10 cellular contexts compared by ENCODE assay signal in the genomic region with DNA sequence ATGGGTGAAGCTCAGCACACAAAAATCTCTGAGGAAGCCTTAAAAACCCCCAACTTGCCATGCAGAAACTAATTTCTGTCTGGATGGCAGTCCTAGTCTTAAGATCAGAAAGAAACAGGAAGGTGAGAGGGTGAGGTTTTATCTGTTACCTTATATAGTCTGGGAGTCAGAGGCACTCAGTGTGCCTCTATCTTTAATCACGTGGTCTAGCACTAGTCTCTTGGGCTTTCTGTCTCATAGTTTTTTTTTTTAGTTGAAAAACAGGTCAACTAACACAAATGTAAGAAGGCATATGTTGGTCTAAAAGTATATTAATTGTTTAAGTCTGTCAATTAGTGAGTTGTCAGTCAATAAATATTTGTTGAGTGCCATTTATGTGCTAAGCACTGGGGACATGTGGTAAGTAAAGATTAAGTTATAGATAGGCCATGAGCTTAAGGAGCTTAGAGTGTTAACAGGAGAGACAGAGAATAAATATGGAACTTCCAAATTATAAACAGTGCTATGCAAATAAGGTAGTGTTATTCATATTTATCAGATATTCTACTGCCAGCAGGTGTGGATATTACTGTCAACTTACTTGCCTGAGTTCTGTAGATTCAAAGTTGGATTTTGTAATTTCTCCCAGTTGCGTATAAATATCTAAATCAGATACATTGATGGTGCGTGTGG. TPM values are rescaled to one million over a fixed set of nuclear protein-coding genes. Genes with fewer than 3 reads are reported as not detected.
DNase-seq lines count a peak whose midpoint lies in the region; ATAC-seq, FAIRE-seq and TF ChIP-seq lines count a peak whose summit lies in the region.
"Had no signal": no experiment of that assay in that cellular context is flagged by ENCODE, and none has a peak within 500 bp of the region (broad histone marks: within the 10 kb centered on the region; RNA-seq: fewer than 3 reads in every experiment).

No MANE protein-coding gene starts in this region.

- no peak overlapping the region for H3K4me2 ChIP-seq in K562 (ENCODE audit: insufficient read depth, low read length)

- in situ Hi-C loops in K562 (cut with MboI): no loop called here
- in situ Hi-C loops in G401 (cut with HindIII; ENCODE audit: low sequenced_read_pairs): no loop called here

- peak overlapping the region; percentile 52; the same call in 2 of the 3 replicates for H3K27ac ChIP-seq in K562 (ENCODE audit: extremely low read depth, low read depth, low read length)
- H3K27ac ChIP-seq: thoracic aorta had no signal

- H3K4me1 ChIP-seq in K562 (replicated peaks in 1 of 2; ENCODE audit: control insufficient read depth in 2 of 2, insufficient read depth in 2 of 2, low read length in 2 of 2): peaks cover 0 to 7% of the 10 kb centered on the region in 2 experiments; a peak in 2 of 5 replicates

- H3K4me3 ChIP-seq in K562: no peak overlapping the region
- H3K4me3 ChIP-seq: thoracic aorta had no signal

- no peak for TF ChIP-seq CTCF in K562 (IDR thresholded peaks at IDR 0.05 in 2 of 3, conservative IDR thresholded peaks at IDR 0.05 in 1 of 3; ENCODE audit: insufficient read depth in 2 of 3, low read depth in 1 of 3, low read length in 3 of 3)

- H3K9me1 ChIP-seq in K562 (ENCODE audit: control insufficient read depth, insufficient read depth, low read length): no peaks in the 10 kb centered on the region

- ATAC-seq in GM21390 (IDR thresholded peaks at IDR 0.05; ENCODE audit: unreplicated experiment) (peak; percentile 75), HG03432 (IDR thresholded peaks at IDR 0.05; ENCODE audit: unreplicated experiment) (peak; percentile 83), K562 (peak; percentile 69)

- no peaks in the 10 kb centered on the region for H3K27me3 ChIP-seq in K562 (ENCODE audit: control insufficient read depth in 2 of 2, insufficient read depth in 2 of 2, low read length in 2 of 2)

- intact Hi-C loops in K562 (cut with micrococcal nuclease): no loop called here

- DNase-seq in K562 (ENCODE audit: extremely low read depth in 1 of 4, low spot score in 3 of 4) (peak in 2 of 4 experiments; percentile 15 to 22), cerebellar cortex (ENCODE audit: low spot score) (no peak), G401 (ENCODE audit: low spot score) (no peak), NCI-H2107 treated with DMSO at 0.1 percent for 48 hours (lab: John Stamatoyannopoulos, UW; ENCODE audit: unreplicated experiment) (no peak), MV-4-11 (lab: John Stamatoyannopoulos, UW) (no peak)

- CTCF ChIA-PET in K562 (lab: Yijun Ruan, JAX; ENCODE audit: low intra/inter-chr PET ratio): no interaction called here

- H2AFZ ChIP-seq in K562 (ENCODE audit: low read depth, low read length): 0 out of 2 replicates have a peak overlapping the region, but pooled peaks have one; percentile 49

- POLR2A ChIA-PET in K562 (lab: Yijun Ruan, JAX): no interaction called here

- 27% methylated on average over 3 of the region's 3 CpGs for WGBS in K562 (ENCODE audit: insufficient coverage, low coverage, missing lambda C conversion rate)

- TF ChIP-seq EP300 in K562 (IDR thresholded peaks at IDR 0.05; ENCODE audit: low read length): no peak

- H3K9me3 ChIP-seq in K562 (replicated peaks; ENCODE audit: control insufficient read depth, insufficient read depth, low read depth, low read length): no peaks in the 10 kb centered on the region
- H3K9me3 ChIP-seq: thoracic aorta had no signal

- no peaks in the 10 kb centered on the region for H4K20me1 ChIP-seq in K562 (replicated peaks; ENCODE audit: control insufficient read depth, insufficient read depth, low read length)

- FAIRE-seq in K562 (lab: Jason Lieb, UNC): no peak

- no peak for TF ChIP-seq RAD21 in K562 (CRISPR knock-in tag; conservative IDR thresholded peaks at IDR 0.05 in 1 of 2, IDR thresholded peaks at IDR 0.05 in 1 of 2)

- no peaks in the 10 kb centered on the region for H3K36me3 ChIP-seq in K562 (ENCODE audit: control insufficient read depth, insufficient read depth, low read length)
- H3K36me3 ChIP-seq: thoracic aorta had no signal

- no peaks in the 10 kb centered on the region for H3K79me2 ChIP-seq in K562 (ENCODE audit: control insufficient read depth, insufficient read depth, low read length)

- H3K9ac ChIP-seq in K562 (ENCODE audit: insufficient read depth in 1 of 2, low read depth in 2 of 2, low read length in 2 of 2): no peak overlapping the region

- TF ChIP-seq POLR2A in GM15510 (IDR thresholded peaks at IDR 0.05; ENCODE audit: borderline replicate concordance, extremely low read depth, insufficient read length) (peak; percentile 30), K562 (conservative IDR thresholded peaks at IDR 0.05) (no peak)

- no TSS peak for BruUV-seq in K562 (replicated peaks; lab: Mats Ljungman, UMichigan)

TF ChIP-seq in K562, 482 proteins besides CTCF, POLR2A, EP300 and RAD21 (continues in another document):
- TF ChIP-seq CCAR2 (IDR thresholded peaks at IDR 0.05; ENCODE audit: low read depth, low read length) (no peak), NBN (IDR thresholded peaks at IDR 0.05; ENCODE audit: low read depth) (no peak), RAD51 (IDR thresholded peaks at IDR 0.05; ENCODE audit: borderline replicate concordance, low read depth) (peak; percentile 79), TOE1 (IDR thresholded peaks at IDR 0.05; ENCODE audit: borderline replicate concordance) (peak; percentile 71), TOE1 (CRISPR knock-in tag; IDR thresholded peaks at IDR 0.05; ENCODE audit: borderline replicate concordance, low read depth) (no peak), SRF (CRISPR knock-in tag; IDR thresholded peaks at IDR 0.05) (peak in 1 of 2 experiments; percentile 91; a peak in 2 of 4 replicates), L3MBTL2 (IDR thresholded peaks at IDR 0.05) (peak; percentile 43), NR2C2 (CRISPR knock-in tag; IDR thresholded peaks at IDR 0.05) (no peak), NR2C2 (tag; IDR thresholded peaks at IDR 0.05) (peak; percentile 21; the same call in 1 of the 2 replicates), ARID1B (IDR thresholded peaks at IDR 0.05) (no peak)
- TF ChIP-seq, protein P1, sequence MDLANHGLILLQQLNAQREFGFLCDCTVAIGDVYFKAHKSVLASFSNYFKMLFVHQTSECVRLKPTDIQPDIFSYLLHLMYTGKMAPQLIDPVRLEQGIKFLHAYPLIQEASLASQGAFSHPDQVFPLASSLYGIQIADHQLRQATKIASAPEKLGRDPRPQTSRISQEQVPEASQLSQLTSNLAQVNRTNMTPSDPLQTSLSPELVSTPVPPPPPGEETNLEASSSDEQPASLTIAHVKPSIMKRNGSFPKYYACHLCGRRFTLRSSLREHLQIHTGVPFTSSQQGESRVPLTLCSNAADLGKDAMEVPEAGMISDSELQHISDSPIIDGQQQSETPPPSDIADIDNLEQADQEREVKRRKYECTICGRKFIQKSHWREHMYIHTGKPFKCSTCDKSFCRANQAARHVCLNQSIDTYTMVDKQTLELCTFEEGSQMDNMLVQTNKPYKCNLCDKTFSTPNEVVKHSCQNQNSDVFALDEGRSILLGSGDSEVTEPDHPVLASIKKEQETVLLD (IDR thresholded peaks at IDR 0.05): no peak
- TF ChIP-seq, protein P2, sequence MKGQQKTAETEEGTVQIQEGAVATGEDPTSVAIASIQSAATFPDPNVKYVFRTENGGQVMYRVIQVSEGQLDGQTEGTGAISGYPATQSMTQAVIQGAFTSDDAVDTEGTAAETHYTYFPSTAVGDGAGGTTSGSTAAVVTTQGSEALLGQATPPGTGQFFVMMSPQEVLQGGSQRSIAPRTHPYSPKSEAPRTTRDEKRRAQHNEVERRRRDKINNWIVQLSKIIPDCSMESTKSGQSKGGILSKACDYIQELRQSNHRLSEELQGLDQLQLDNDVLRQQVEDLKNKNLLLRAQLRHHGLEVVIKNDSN (CRISPR knock-in tag; IDR thresholded peaks at IDR 0.05): no peak
- TF ChIP-seq, protein P3, sequence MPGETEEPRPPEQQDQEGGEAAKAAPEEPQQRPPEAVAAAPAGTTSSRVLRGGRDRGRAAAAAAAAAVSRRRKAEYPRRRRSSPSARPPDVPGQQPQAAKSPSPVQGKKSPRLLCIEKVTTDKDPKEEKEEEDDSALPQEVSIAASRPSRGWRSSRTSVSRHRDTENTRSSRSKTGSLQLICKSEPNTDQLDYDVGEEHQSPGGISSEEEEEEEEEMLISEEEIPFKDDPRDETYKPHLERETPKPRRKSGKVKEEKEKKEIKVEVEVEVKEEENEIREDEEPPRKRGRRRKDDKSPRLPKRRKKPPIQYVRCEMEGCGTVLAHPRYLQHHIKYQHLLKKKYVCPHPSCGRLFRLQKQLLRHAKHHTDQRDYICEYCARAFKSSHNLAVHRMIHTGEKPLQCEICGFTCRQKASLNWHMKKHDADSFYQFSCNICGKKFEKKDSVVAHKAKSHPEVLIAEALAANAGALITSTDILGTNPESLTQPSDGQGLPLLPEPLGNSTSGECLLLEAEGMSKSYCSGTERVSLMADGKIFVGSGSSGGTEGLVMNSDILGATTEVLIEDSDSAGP (CRISPR knock-in tag; IDR thresholded peaks at IDR 0.05): no peak

RNA-seq across cellular contexts. Expression of a gene that starts 6.9 kb away (rescaled TPM):
- 0.35 and 1.2 TPM in 2 replicates for total RNA-seq in K562 (2011; cell fraction: chromatin; rRNA removed; ENCODE audit: low replicate concordance)
- 0.13 and 0.33 TPM in 2 replicates for total RNA-seq in K562 (2011; cell fraction: nucleolus; rRNA removed)
- 0.92 and 1.1 TPM in 2 replicates for total RNA-seq in K562 (2011; cell fraction: nucleoplasm; rRNA removed)
- total RNA-seq in K562 (2014; rRNA removed) (0.32 and 0.41 TPM in 2 replicates), K562 (2014; rRNA removed; fragmentation: Illumina TruSeq; extraction: Trizol) (0.87 and 1.3 TPM in 2 replicates), K562 (2015; rRNA removed; fragmentation: Illumina TruSeq; extraction: Trizol) (1.2 and 1.3 TPM in 2 replicates), K562 (2021) (0.87 and 0.91 TPM in 2 replicates)
- polyA plus RNA-seq in K562 (2011; rRNA removed) (0.73 and 0.74 TPM in 2 replicates), K562 (2014; fragmentation: Illumina TruSeq; extraction: Trizol) (0.48 and 0.89 TPM in 2 replicates), K562 (2014; fragmentation: Nextera tagmentation; extraction: Ambion mirVana) (under 1 TPM; 0.25 to 0.35 TPM), K562 (2014; rRNA removed) (0.45 and 0.63 TPM in 2 replicates)
- polyA plus RNA-seq in K562 (2011; cell fraction: cytosol; rRNA removed): 0.16 and 0.49 TPM in 2 replicates
- 0.92 and 1.4 TPM in 2 replicates for polyA plus RNA-seq in K562 (2011; cell fraction: nucleus; rRNA removed)
- polyA plus RNA-seq in K562 (2012): 0.48 and 1.2 TPM in 2 replicates
- 0.84 and 1.4 TPM in 2 replicates for polyA minus RNA-seq in K562 (2011; rRNA and poly(A)+ RNA removed)
- polyA minus RNA-seq in K562 (2011; cell fraction: cytosol; rRNA and poly(A)+ RNA removed): 0.29 TPM in 1 of 2 replicates, not detected in the other
- 0.54 and 0.89 TPM in 2 replicates for polyA minus RNA-seq in K562 (2011; cell fraction: nucleus; rRNA and poly(A)+ RNA removed)
- not detected in 2 replicates for total RNA-seq in G401 (2014; rRNA removed; shearing (Covaris generic))
- total RNA-seq: pulmonary artery endothelial cell had no signal
